In genomic region chr17:1464186-1464585, GRCh38 we compare ENCODE assay signal across 20 cellular contexts. TPM values are rescaled to one million over a fixed set of nuclear protein-coding genes. Genes with fewer than 3 reads are reported as not detected.
DNase-seq lines count a peak whose midpoint lies in the region; ATAC-seq and TF ChIP-seq lines count a peak whose summit lies in the region.
"Had no signal": no experiment of that assay in that cellular context is flagged by ENCODE, and none has a peak within 500 bp of the region (broad histone marks: within the 10 kb centered on the region; RNA-seq: fewer than 3 reads in every experiment).

No MANE protein-coding gene starts in this region.

- H2AK5ac ChIP-seq in IMR-90 (ENCODE audit: low read depth, low read length), result no peak overlapping the region

- H3K18ac ChIP-seq in IMR-90 (ENCODE audit: low read depth, low read length), result no peak overlapping the region

- DNase-seq in right cardiac atrium (peak in 2 of 3 donors; percentile 13 to 62), left ventricle myocardium superior (no peak), IMR-90 (no peak), endothelial cell (ENCODE audit: low spot score) (no peak), HEK293T (ENCODE audit: extremely low spot score) (no peak), NCI-H2107 treated with DMSO at 0.1 percent for 48 hours (lab: John Stamatoyannopoulos, UW; ENCODE audit: unreplicated experiment) (no peak)
- DNase-seq in stimulated activated naive B cell treated with anti-CD40 and anti-IgM and Interleukin-4, amounts not matched to agents 10 μg/mL and 1 μg/mL and 100 μg/mL, for 72 hours, result no peak
- DNase-seq: HFFc6, Karpas-422, NCI-H1092, NCI-H1417 treated with DMSO at 0.1 percent for 48 hours, NCI-H1694 treated with DMSO at 0.1 percent for 48 hours, NCI-H2081, NCI-H2171, NCI-H226, NCI-H510A, NCI-H69, SIG-M5 had no signal

- H3K9me1 ChIP-seq in IMR-90 (ENCODE audit: insufficient read depth, low read length), result peaks cover 13% of the 10 kb centered on the region; the same call in 1 of the 2 replicates

- peaks cover 25% of the 10 kb centered on the region for H3K4me1 Mint-ChIP-seq in endothelial cell (ENCODE audit: unreplicated experiment)
- H3K4me1 Mint-ChIP-seq in stimulated activated naive B cell treated with anti-CD40 and anti-IgM and Interleukin-4, amounts not matched to agents 10 μg/mL and 1 μg/mL and 100 μg/mL, for 72 hours, result peaks cover 35 to 58% of the 10 kb centered on the region in 2 donors

- H3K4me2 ChIP-seq in IMR-90 (ENCODE audit: low read depth, low read length), result no peak overlapping the region
- H3K4me2 ChIP-seq: A549 had no signal

- no peak overlapping the region for H3K9ac ChIP-seq in IMR-90 (ENCODE audit: low read depth, low read length)

- no peak overlapping the region for H3K23ac ChIP-seq in IMR-90 (ENCODE audit: low read depth, low read length)

- WGBS in right cardiac atrium, result 87% methylated on average over 8 of the region's 8 CpGs
- WGBS in IMR-90 (ENCODE audit: extremely low coverage in 2 of 2, insufficient read length in 1 of 2), 2 experiments, result 97% methylated on average over 6 of the region's 8 CpGs; no CpG with 5 or more reads in 1 of the 2 experiments

- H2BK120ac ChIP-seq in IMR-90 (ENCODE audit: low read depth, low read length), result no peak overlapping the region

- peak overlapping the region; percentile 76 for H3K4me3 Mint-ChIP-seq in endothelial cell (ENCODE audit: unreplicated experiment)
- no peak overlapping the region for H3K4me3 Mint-ChIP-seq in stimulated activated naive B cell treated with anti-CD40 and anti-IgM and Interleukin-4, amounts not matched to agents 10 μg/mL and 1 μg/mL and 100 μg/mL, for 72 hours
- H3K4me3 Mint-ChIP-seq: HFFc6 had no signal

- CTCF ChIA-PET in IMR-90 (lab: Yijun Ruan, JAX), result no interaction called here
- CTCF ChIA-PET in HEK293T (lab: Yijun Ruan, JAX), result no interaction called here

- no peak overlapping the region for H2BK15ac ChIP-seq in IMR-90 (ENCODE audit: low read depth, low read length)

- POLR2A ChIA-PET in IMR-90 (lab: Charles Lee; ENCODE audit: unreplicated experiment), result no interaction called here
- POLR2A ChIA-PET in HEK293T (lab: Yijun Ruan, JAX), result interaction anchor here (1.4 kb wide), 1 partner anchor 51 kb away, joined by 4 read pairs; no protein-coding TSS in a partner anchor

- no peak overlapping the region for H4K5ac ChIP-seq in IMR-90 (ENCODE audit: low read depth, low read length)

- dilution Hi-C loops in IMR-90 (cut with HindIII; ENCODE audit: low sequenced_read_pairs, unreplicated experiment), result no loop called here

- BruUV-seq in IMR-90 (replicated peaks; lab: Mats Ljungman, UMichigan), result no TSS peak

- TF ChIP-seq CTCF in IMR-90 (conservative IDR thresholded peaks at IDR 0.05; ENCODE audit: low read depth, low read length) (no peak), endothelial cell (IDR thresholded peaks at IDR 0.05; ENCODE audit: unreplicated experiment) (no peak)

- peaks cover 11 to 36% of the 10 kb centered on the region in 2 experiments; a peak in 3 of 4 replicates for H3K79me1 ChIP-seq in IMR-90 (ENCODE audit: low read depth in 1 of 2, low read length in 2 of 2)

- TF ChIP-seq RAD21 in IMR-90 (IDR thresholded peaks at IDR 0.05; ENCODE audit: low read length), result no peak

- no peak overlapping the region for H3K14ac ChIP-seq in IMR-90 (replicated peaks; ENCODE audit: low read depth, low read length)

- no peak for TF ChIP-seq POLR2A in IMR-90 (IDR thresholded peaks at IDR 0.05; ENCODE audit: low read depth, low read length)

- H2AFZ ChIP-seq in IMR-90 (replicated peaks; ENCODE audit: low read length, poor library complexity), result no peak overlapping the region

- H3K56ac ChIP-seq in IMR-90 (ENCODE audit: extremely low read depth, insufficient read depth, low read length), result no peak overlapping the region

- H3K4me3 ChIP-seq in right cardiac atrium (ENCODE audit: low read length) (no peak overlapping the region), IMR-90 (ENCODE audit: insufficient read depth, low read depth, low read length) (no peak overlapping the region)
- H3K4me3 ChIP-seq: A549 had no signal

- H4K8ac ChIP-seq in IMR-90 (ENCODE audit: low read depth in 2 of 2, low read length in 2 of 2), result no peak overlapping the region

- peaks cover 57% of the 10 kb centered on the region for H3K36me3 ChIP-seq in IMR-90 (ENCODE audit: control insufficient read depth, insufficient read depth, low read length)

- ATAC-seq in right cardiac atrium (no peak), left ventricle myocardium superior (no peak), IMR-90 (ENCODE audit: low read depth) (no peak), HG03175 (IDR thresholded peaks at IDR 0.05; ENCODE audit: unreplicated experiment) (no peak)
- ATAC-seq in stimulated activated naive B cell treated with anti-CD40 and anti-IgM and Interleukin-4, amounts not matched to agents 10 μg/mL and 1 μg/mL and 100 μg/mL, for 72 hours (replicated peaks), result no peak

- no peak overlapping the region for H3K27ac Mint-ChIP-seq in endothelial cell (ENCODE audit: unreplicated experiment)
- H3K27ac Mint-ChIP-seq in stimulated activated naive B cell treated with anti-CD40 and anti-IgM and Interleukin-4, amounts not matched to agents 10 μg/mL and 1 μg/mL and 100 μg/mL, for 72 hours, result peak overlapping the region; percentile 37

- peaks cover 11% of the 10 kb centered on the region for H3K27me3 Mint-ChIP-seq in endothelial cell (ENCODE audit: unreplicated experiment)
- H3K27me3 Mint-ChIP-seq in stimulated activated naive B cell treated with anti-CD40 and anti-IgM and Interleukin-4, amounts not matched to agents 10 μg/mL and 1 μg/mL and 100 μg/mL, for 72 hours, result peaks cover 0 to 4% of the 10 kb centered on the region in 2 donors

- H2BK20ac ChIP-seq in IMR-90 (ENCODE audit: low read depth, low read length), result no peak overlapping the region

- no peak overlapping the region for H2BK5ac ChIP-seq in IMR-90 (ENCODE audit: low read depth, low read length, poor library complexity, severe bottlenecking)

- peak overlapping the region; percentile 37 for H2AK9ac ChIP-seq in IMR-90 (replicated peaks; ENCODE audit: low read depth, low read length, poor library complexity)

- no peak overlapping the region for H3K4ac ChIP-seq in IMR-90 (ENCODE audit: low read depth, low read length)

- H3K27ac ChIP-seq in right cardiac atrium (ENCODE audit: low read length) (no peak overlapping the region), IMR-90 (ENCODE audit: insufficient read depth, low read length) (no peak overlapping the region)
- H3K27ac ChIP-seq: A549 had no signal

- no peaks in the 10 kb centered on the region for H3K9me3 Mint-ChIP-seq in endothelial cell (ENCODE audit: unreplicated experiment)
- H3K9me3 Mint-ChIP-seq in stimulated activated naive B cell treated with anti-CD40 and anti-IgM and Interleukin-4, amounts not matched to agents 10 μg/mL and 1 μg/mL and 100 μg/mL, for 72 hours, result peaks cover 5 to 8% of the 10 kb centered on the region in 2 donors

- no peaks in the 10 kb centered on the region for H3K27me3 ChIP-seq in right cardiac atrium (ENCODE audit: control insufficient read depth, insufficient read depth)
- no peaks in the 10 kb centered on the region for H3K27me3 ChIP-seq in IMR-90 (ENCODE audit: control insufficient read depth, insufficient read depth, low read length)

- H3K36me3 Mint-ChIP-seq in endothelial cell (ENCODE audit: low read depth, unreplicated experiment), result peaks cover 35% of the 10 kb centered on the region
- H3K36me3 Mint-ChIP-seq in stimulated activated naive B cell treated with anti-CD40 and anti-IgM and Interleukin-4, amounts not matched to agents 10 μg/mL and 1 μg/mL and 100 μg/mL, for 72 hours, result peaks cover 50 to 71% of the 10 kb centered on the region in 2 donors

- in situ Hi-C loops in IMR-90 (cut with MboI; ENCODE audit: low sequenced_read_pairs), result no loop called here

- intact Hi-C loops in right cardiac atrium (cut with DNase I) (no loop called here), left ventricle myocardium superior (cut with micrococcal nuclease) (no loop called here), IMR-90 (cut with micrococcal nuclease) (no loop called here)

- H4K20me1 ChIP-seq in IMR-90 (ENCODE audit: insufficient read depth, low read length), result peaks cover 16% of the 10 kb centered on the region

- H4K91ac ChIP-seq in IMR-90 (ENCODE audit: insufficient read depth, low read depth, low read length), result no peak overlapping the region

- H3K4me1 ChIP-seq in right cardiac atrium (ENCODE audit: control insufficient read depth, insufficient read depth, low read length), result peaks cover 2% of the 10 kb centered on the region
- H3K4me1 ChIP-seq in IMR-90 (ENCODE audit: control insufficient read depth, insufficient read depth, low read length), result peaks cover 2% of the 10 kb centered on the region; the same call in 1 of the 2 replicates

- no peaks in the 10 kb centered on the region for H3K9me3 ChIP-seq in right cardiac atrium (ENCODE audit: control insufficient read depth, low read length)
- no peaks in the 10 kb centered on the region for H3K9me3 ChIP-seq in IMR-90 (ENCODE audit: control insufficient read depth, insufficient read depth, low read length)
- H3K9me3 ChIP-seq: A549 had no signal

TF ChIP-seq in IMR-90, 13 proteins besides CTCF, POLR2A, EP300 and RAD21:
- no peak for TF ChIP-seq FOS (IDR thresholded peaks at IDR 0.05; ENCODE audit: low read depth, low read length)
- no peak for TF ChIP-seq BHLHE40 (IDR thresholded peaks at IDR 0.05; ENCODE audit: low read depth, low read length)

TF ChIP-seq in HEK293T, 16 proteins besides CTCF, POLR2A, EP300 and RAD21 (continues in another document):
- TF ChIP-seq SUZ12 (IDR thresholded peaks at IDR 0.05) (no peak), BHLHE40 (IDR thresholded peaks at IDR 0.05; ENCODE audit: borderline replicate concordance) (no peak)

RNA-seq across cellular contexts. Expression of gene CRK, which starts 8.2 kb away (rescaled TPM):
- total RNA-seq in right cardiac atrium (10 to 100 TPM; 33.9 to 44.8 (median 38.9) TPM), left ventricle myocardium superior (37.9 TPM), IMR-90 (2012; rRNA removed) (100 and 123 TPM in 2 replicates), endothelial cell (ENCODE audit: unreplicated experiment) (119 TPM)
- polyA plus RNA-seq in right cardiac atrium (21.3 TPM), IMR-90 (2012; rRNA removed) (48.5 and 57.6 TPM in 2 replicates)
- polyA plus RNA-seq in IMR-90 (2012; cell fraction: cytosol; rRNA removed), result 21.4 and 31.0 TPM in 2 replicates
- 8.5 and 27.3 TPM in 2 replicates for polyA plus RNA-seq in IMR-90 (2012; cell fraction: nucleus; rRNA removed; ENCODE audit: low replicate concordance)

RNA-seq across cellular contexts. Expression of gene MYO1C, which starts 28.3 kb away (rescaled TPM):
- total RNA-seq in right cardiac atrium (100 to 1,000 TPM; 149 to 185 (median 180) TPM), left ventricle myocardium superior (200 TPM), IMR-90 (2012; rRNA removed) (174 and 196 TPM in 2 replicates), endothelial cell (ENCODE audit: unreplicated experiment) (117 TPM)
- polyA plus RNA-seq in right cardiac atrium (78.9 TPM), IMR-90 (2012; rRNA removed) (162 and 188 TPM in 2 replicates)
- 98.5 and 136 TPM in 2 replicates for polyA plus RNA-seq in IMR-90 (2012; cell fraction: cytosol; rRNA removed)
- polyA plus RNA-seq in IMR-90 (2012; cell fraction: nucleus; rRNA removed; ENCODE audit: low replicate concordance), result 327 and 394 TPM in 2 replicates

RNA-seq across cellular contexts. Expression of gene INPP5K, which starts 52.2 kb away (rescaled TPM):
- 10 to 100 TPM; 28.7 to 34.7 (median 32.4) TPM for total RNA-seq in right cardiac atrium
- polyA plus RNA-seq in right cardiac atrium, result 21.4 TPM
- total RNA-seq in left ventricle myocardium superior, result 39.1 TPM
- 16.4 and 17.4 TPM in 2 replicates for total RNA-seq in IMR-90 (2012; rRNA removed)
- 14.2 and 14.9 TPM in 2 replicates for polyA plus RNA-seq in IMR-90 (2012; rRNA removed)
- 12.5 and 16.8 TPM in 2 replicates for polyA plus RNA-seq in IMR-90 (2012; cell fraction: cytosol; rRNA removed)
- polyA plus RNA-seq in IMR-90 (2012; cell fraction: nucleus; rRNA removed; ENCODE audit: low replicate concordance), result 43.0 and 43.3 TPM in 2 replicates
- 40.9 TPM for total RNA-seq in endothelial cell (ENCODE audit: unreplicated experiment)

Comparison
In these comparisons a context has a peak if more than half of its experiments do, and no peak if none do; other contexts are left out.
1. DNase-seq: peak in right cardiac atrium (2 of 3); none in left ventricle myocardium superior (single experiment), IMR-90 (single experiment), endothelial cell (single experiment), stimulated activated naive B cell treated with anti-CD40 and anti-IgM and Interleukin-4, amounts not matched to agents 10 μg/mL and 1 μg/mL and 100 μg/mL, for 72 hours (single experiment), HEK293T (single experiment) and NCI-H2107 treated with DMSO at 0.1 percent for 48 hours (single experiment).